Comparison of ENCODE assay signal across 25 cellular contexts in the genomic region with DNA sequence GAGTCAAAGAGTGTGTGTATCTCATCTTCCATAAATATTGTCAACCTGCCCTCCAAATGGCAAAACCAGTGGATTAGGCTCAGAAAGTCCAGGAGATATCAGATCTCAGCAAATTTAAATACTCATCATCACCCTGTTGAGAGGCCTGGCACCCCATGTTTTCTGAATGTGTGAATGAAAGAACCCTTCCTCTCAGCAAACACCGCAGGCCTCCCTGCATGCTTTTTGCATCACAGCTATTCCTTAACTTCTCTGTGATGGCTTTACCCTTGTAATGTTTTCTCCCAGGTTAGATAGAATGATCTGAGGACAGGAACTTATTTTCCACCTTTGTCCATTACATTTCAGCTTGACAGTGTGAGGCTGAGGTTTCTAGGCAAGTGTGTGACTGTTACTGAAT. TPM values are rescaled to one million over a fixed set of nuclear protein-coding genes. Genes with fewer than 3 reads are reported as not detected.
"Had no signal": no experiment of that assay in that cellular context is flagged by ENCODE, and none has a peak within 500 bp of the region (broad histone marks: within the 10 kb centered on the region; RNA-seq: fewer than 3 reads in every experiment).

No MANE protein-coding gene starts in this region.

- ATAC-seq: effector memory CD8-positive, alpha-beta T cell; foreskin keratinocyte; gastroesophageal sphincter; heart left ventricle; left cardiac atrium; left lung; left ventricle myocardium superior; lower lobe of right lung; mucosa of descending colon; naive thymus-derived CD8-positive, alpha-beta T cell had no signal

- H3K4me3 Mint-ChIP-seq: dendritic cell treated with granulocyte-macrophage colony-stimulating factor and Interleukin-4, amounts not matched to agents 40 ng/mL and 50 ng/mL, for 4 days; effector memory CD8-positive, alpha-beta T cell; mesothelial cell of epicardium; naive B cell; naive thymus-derived CD8-positive, alpha-beta T cell had no signal

- H3K9me3 ChIP-seq: colonic mucosa, esophagus muscularis mucosa, gastroesophageal sphincter, heart left ventricle, left lung, lower lobe of right lung, mucosa of descending colon had no signal

- H3K79me2 ChIP-seq: hepatocyte had no signal

- FAIRE-seq: endothelial cell of umbilical vein, frontal cortex, islet of Langerhans, keratinocyte had no signal

- H3K4me2 ChIP-seq: hepatocyte had no signal

- H3K36me3 ChIP-seq: colonic mucosa, esophagus muscularis mucosa, gastroesophageal sphincter, heart left ventricle, left lung, lower lobe of right lung had no signal

- H3K27ac ChIP-seq: colonic mucosa, esophagus muscularis mucosa, foreskin keratinocyte, gastroesophageal sphincter, heart left ventricle, hepatocyte, left lung, lower lobe of right lung had no signal

- DNase-seq: colonic mucosa; cortex of kidney; effector CD8-positive, alpha-beta T cell; effector memory CD8-positive, alpha-beta T cell; foreskin keratinocyte; heart left ventricle; hypothalamus; left cardiac atrium; left lung; left ventricle myocardium superior; lower lobe of right lung; mesenchymal stem cell; mucosa of descending colon; naive B cell; naive thymus-derived CD8-positive, alpha-beta T cell had no signal

- H3K27me3 Mint-ChIP-seq: dendritic cell treated with granulocyte-macrophage colony-stimulating factor and Interleukin-4, amounts not matched to agents 40 ng/mL and 50 ng/mL, for 4 days had no signal

- H3K9me3 Mint-ChIP-seq: dendritic cell treated with granulocyte-macrophage colony-stimulating factor and Interleukin-4, amounts not matched to agents 40 ng/mL and 50 ng/mL, for 4 days; effector memory CD8-positive, alpha-beta T cell; mesothelial cell of epicardium; naive thymus-derived CD8-positive, alpha-beta T cell had no signal

- H3K27me3 ChIP-seq: colonic mucosa, gastroesophageal sphincter, heart left ventricle, left lung had no signal

- H3K4me3 ChIP-seq: colonic mucosa, esophagus muscularis mucosa, gastroesophageal sphincter, heart left ventricle, hepatocyte, left lung, lower lobe of right lung, mucosa of descending colon had no signal

- H3K36me3 Mint-ChIP-seq: mesothelial cell of epicardium; naive B cell; naive thymus-derived CD8-positive, alpha-beta T cell had no signal

- H3K4me1 ChIP-seq: colonic mucosa, esophagus muscularis mucosa, heart left ventricle, left lung, lower lobe of right lung had no signal

- H2AFZ ChIP-seq: hepatocyte had no signal

- H3K4me1 Mint-ChIP-seq: mesothelial cell of epicardium; naive B cell; naive thymus-derived CD8-positive, alpha-beta T cell had no signal

- H3K27ac Mint-ChIP-seq: dendritic cell treated with granulocyte-macrophage colony-stimulating factor and Interleukin-4, amounts not matched to agents 40 ng/mL and 50 ng/mL, for 4 days; effector memory CD8-positive, alpha-beta T cell; mesothelial cell of epicardium; naive B cell; naive thymus-derived CD8-positive, alpha-beta T cell had no signal

RNA-seq across cellular contexts. Expression of a gene that starts 43.6 kb away (rescaled TPM):
- total RNA-seq: myocyte had no signal
